9 cellular contexts compared by ENCODE assay signal in genomic region chr22:22397292-22397870, GRCh38.
DNase-seq lines count a peak whose midpoint lies in the region; ATAC-seq and TF ChIP-seq lines count a peak whose summit lies in the region.
"Had no signal": no experiment of that assay in that cellular context is flagged by ENCODE, and none has a peak within 500 bp of the region (broad histone marks: within the 10 kb centered on the region; RNA-seq: fewer than 3 reads in every experiment).

No MANE protein-coding gene starts in this region.

- no peak overlapping the region for H3K56ac ChIP-seq in mesendoderm (ENCODE audit: low read length)

- H2BK120ac ChIP-seq in mesendoderm (ENCODE audit: low read depth, low read length), result no peak overlapping the region

- no peak overlapping the region for H3K4ac ChIP-seq in mesendoderm (ENCODE audit: low read depth, low read length)

- no peak for TF ChIP-seq CTCF in activated CD8-positive, alpha-beta T cell treated with anti-CD3 and anti-CD28 coated beads for 36 hours (IDR thresholded peaks at IDR 0.05)

- WGBS in mesendoderm (ENCODE audit: extremely low coverage, insufficient coverage, low lambda C conversion rate), result no CpG with 5 or more reads among the region's 6 CpGs

- POLR2A ChIA-PET in activated CD8-positive, alpha-beta T cell treated with anti-CD3 and anti-CD28 coated beads for 36 hours (lab: Charles Lee), result no interaction called here

- no peaks in the 10 kb centered on the region for H3K79me1 ChIP-seq in mesendoderm (ENCODE audit: low read length)

- H3K27me3 Mint-ChIP-seq in activated CD8-positive, alpha-beta T cell treated with anti-CD3 and anti-CD28 coated beads for 36 hours, result peaks cover 3% of the 10 kb centered on the region

- no peak overlapping the region for H3K4me3 Mint-ChIP-seq in activated CD8-positive, alpha-beta T cell treated with anti-CD3 and anti-CD28 coated beads for 36 hours

- no peak overlapping the region for H3K18ac ChIP-seq in mesendoderm (ENCODE audit: low read length)

- no peak overlapping the region for H3K4me3 ChIP-seq in mesendoderm (ENCODE audit: low read length)

- no peak overlapping the region for H3K27ac Mint-ChIP-seq in activated CD8-positive, alpha-beta T cell treated with anti-CD3 and anti-CD28 coated beads for 36 hours

- no peaks in the 10 kb centered on the region for H3K36me3 ChIP-seq in mesendoderm (ENCODE audit: control insufficient read depth, insufficient read depth, low read length)

- DNase-seq in AG20443 (ENCODE audit: low spot score) (peak; percentile 64), HT-29 (ENCODE audit: low spot score) (peak; percentile 42), caudate nucleus (lab: John Stamatoyannopoulos, UW) (peak in 16 of 61 donors; percentile 9 to 65 (median 28)), mesendoderm (peak; percentile 34), NCI-H187 (lab: John Stamatoyannopoulos, UW) (no peak)
- DNase-seq in stimulated activated naive CD4-positive, alpha-beta T cell (lab: John Stamatoyannopoulos, UW), result no peak
- DNase-seq in activated CD8-positive, alpha-beta T cell treated with anti-CD3 and anti-CD28 coated beads for 36 hours, result no peak
- DNase-seq: activated gamma-delta T cell had no signal

- H3K27me3 ChIP-seq in mesendoderm (ENCODE audit: insufficient read depth, low read length, poor library complexity), result no peaks in the 10 kb centered on the region

- H3K27ac ChIP-seq in caudate nucleus (ENCODE audit: low read depth, low read length), result peak overlapping the region; percentile 69
- no peak overlapping the region for H3K27ac ChIP-seq in mesendoderm (ENCODE audit: low read depth, low read length)

- CTCF ChIA-PET in activated CD8-positive, alpha-beta T cell treated with anti-CD3 and anti-CD28 coated beads for 36 hours (lab: Charles Lee), result interaction anchor here (0.9 to 1.0 kb wide), 2 partner anchors 26 to 111 kb away, joined by 3 read pairs; partner anchors contain the start of gene ZNF280B

- no peak overlapping the region for H4K8ac ChIP-seq in mesendoderm (ENCODE audit: low read depth, low read length)

- H2AK5ac ChIP-seq in mesendoderm (ENCODE audit: low read length), result no peak overlapping the region

- ATAC-seq in activated CD8-positive, alpha-beta T cell treated with anti-CD3 and anti-CD28 coated beads for 36 hours, result no peak
- ATAC-seq in GM21529 (IDR thresholded peaks at IDR 0.05; ENCODE audit: unreplicated experiment), result no peak

- H3K4me1 ChIP-seq in mesendoderm (ENCODE audit: control insufficient read depth, low read depth, low read length), result no peaks in the 10 kb centered on the region

- no peaks in the 10 kb centered on the region for H3K79me2 ChIP-seq in mesendoderm (ENCODE audit: control insufficient read depth, insufficient read depth, low read length)

- H4K5ac ChIP-seq in mesendoderm (ENCODE audit: low read length), result no peak overlapping the region

- H2BK5ac ChIP-seq in mesendoderm (ENCODE audit: low read length), result no peak overlapping the region

- H3K4me1 Mint-ChIP-seq in activated CD8-positive, alpha-beta T cell treated with anti-CD3 and anti-CD28 coated beads for 36 hours (ENCODE audit: low read depth), result no peaks in the 10 kb centered on the region

- H3K9me3 Mint-ChIP-seq in activated CD8-positive, alpha-beta T cell treated with anti-CD3 and anti-CD28 coated beads for 36 hours, result peaks cover 1% of the 10 kb centered on the region

- H3K9ac ChIP-seq in mesendoderm (ENCODE audit: low read length), result no peak overlapping the region

- H2BK15ac ChIP-seq in mesendoderm (replicated peaks; ENCODE audit: low read depth), result no peak overlapping the region

- no peak overlapping the region for H3K23ac ChIP-seq in mesendoderm (ENCODE audit: low read length)

- intact Hi-C loops in activated CD8-positive, alpha-beta T cell treated with anti-CD3 and anti-CD28 coated beads for 36 hours (cut with micrococcal nuclease), result loop anchor here (1.0 kb wide), 1 partner anchor 47 kb away; no protein-coding TSS in a partner anchor

- H3K4me2 ChIP-seq in mesendoderm (ENCODE audit: low read length), result no peak overlapping the region

- H3K36me3 Mint-ChIP-seq in activated CD8-positive, alpha-beta T cell treated with anti-CD3 and anti-CD28 coated beads for 36 hours (ENCODE audit: low read depth), result no peaks in the 10 kb centered on the region

Comparison
In these comparisons a context has a peak if more than half of its experiments do, and no peak if none do; other contexts are left out.
1. DNase-seq: peak in AG20443 (single experiment), HT-29 (single experiment) and mesendoderm (single experiment); none in stimulated activated naive CD4-positive, alpha-beta T cell (0 of 6), activated CD8-positive, alpha-beta T cell treated with anti-CD3 and anti-CD28 coated beads for 36 hours (single experiment) and NCI-H187 (0 of 2).